In the genomic region with DNA sequence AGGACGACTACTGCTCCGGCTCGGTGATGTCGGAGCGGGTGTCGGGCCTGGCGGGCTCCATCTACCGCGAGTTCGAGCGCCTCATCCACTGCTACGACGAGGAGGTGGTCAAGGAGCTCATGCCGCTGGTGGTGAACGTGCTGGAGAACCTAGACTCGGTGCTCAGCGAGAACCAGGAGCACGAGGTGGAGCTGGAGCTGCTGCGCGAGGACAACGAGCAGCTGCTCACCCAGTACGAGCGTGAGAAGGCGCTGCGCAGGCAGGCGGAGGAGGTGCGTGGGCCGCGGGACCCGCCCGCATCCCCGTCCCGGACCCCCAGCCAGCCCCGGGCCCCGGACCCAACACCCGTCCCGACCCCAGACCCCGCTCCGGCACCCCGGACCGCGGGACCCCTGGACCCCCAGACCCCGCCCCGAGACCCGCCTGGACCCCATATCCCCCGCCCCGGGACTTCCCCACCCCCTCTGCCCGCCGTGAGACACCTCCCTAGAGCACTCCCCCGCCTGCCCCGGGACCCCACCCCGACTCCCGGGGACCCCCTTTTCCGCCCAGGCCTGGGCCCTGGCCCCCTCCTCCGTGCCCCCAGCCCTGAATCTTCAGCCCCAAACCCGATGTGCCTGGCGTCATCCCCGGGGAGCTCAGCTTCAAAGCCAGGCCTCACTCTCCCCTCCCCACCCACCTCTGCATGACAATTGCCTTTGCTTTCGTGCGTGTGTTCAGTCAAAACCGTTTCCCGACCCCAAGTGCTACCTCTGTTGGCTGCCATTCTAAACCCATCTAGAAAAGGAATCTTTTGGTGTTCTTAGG, we compare ENCODE assay signal across 8 cellular contexts. TPM values are rescaled to one million over a fixed set of nuclear protein-coding genes. Genes with fewer than 3 reads are reported as not detected.
A peak's percentile ranks its signal among the peaks of the same experiment; 100 is the strongest.
DNase-seq lines count a peak whose midpoint lies in the region; ATAC-seq and TF ChIP-seq lines count a peak whose summit lies in the region.

No MANE protein-coding gene starts in this region.

- H3K4me3 Mint-ChIP-seq in natural killer cell treated with Interleukin-12 subunit alpha and Interleukin-12 subunit beta and Interleukin-15 and Interleukin-18, amount 100 ng/mL, for 72 hours: peak overlapping the region; percentile 96

- peak overlapping the region; percentile 85 to 88 for H3K27ac Mint-ChIP-seq in natural killer cell treated with Interleukin-12 subunit alpha and Interleukin-12 subunit beta and Interleukin-15 and Interleukin-18, amount 100 ng/mL, for 72 hours

- peak overlapping the region; percentile 100 for H3K4me2 ChIP-seq in Karpas-422 (ENCODE audit: low read depth, low read length, poor library complexity, severe bottlenecking)

- 0 to 1% methylated on average over 27 to 29 of the region's 62 CpGs for WGBS in tibial nerve, 2 donors

- no peaks in the 10 kb centered on the region for H3K9me2 ChIP-seq in Karpas-422 (replicated peaks; ENCODE audit: insufficient read depth, low read length)

- no peak for TF ChIP-seq CTCF in tibial nerve (IDR thresholded peaks at IDR 0.05)

- H3K79me2 ChIP-seq in Karpas-422 (ENCODE audit: low read length): peaks cover 53% of the 10 kb centered on the region

- DNase-seq in COLO829 (ENCODE audit: low spot score) (peak; percentile 14), Karpas-422 (peak; percentile 67), erythroblast (lab: John Stamatoyannopoulos, UW) (peak; percentile 66 to 75), tibial nerve (ENCODE audit: low spot score in 2 of 2) (no peak)
- DNase-seq in activated CD8-positive, alpha-beta memory T cell treated with anti-CD3 and anti-CD28 coated beads, Interleukin-2, amount 50 U/mL, for 48 hours: peak; percentile 70
- peak; percentile 68 for DNase-seq in natural killer cell treated with Interleukin-12 subunit alpha and Interleukin-12 subunit beta and Interleukin-15 and Interleukin-18, amount 100 ng/mL, for 72 hours (ENCODE audit: low spot score)

- H3K9me3 ChIP-seq in Karpas-422 (ENCODE audit: low read length): no peaks in the 10 kb centered on the region
- H3K9me3 ChIP-seq in tibial nerve: no peaks in the 10 kb centered on the region

- H3K36me3 ChIP-seq in Karpas-422 (ENCODE audit: insufficient read depth, low read length) (peaks cover 6% of the 10 kb centered on the region; the same call in 1 of the 2 replicates), tibial nerve (peaks cover 0 to 11% (median 0%) of the 10 kb centered on the region in 3 donors)

- H3K9me3 Mint-ChIP-seq in natural killer cell treated with Interleukin-12 subunit alpha and Interleukin-12 subunit beta and Interleukin-15 and Interleukin-18, amount 100 ng/mL, for 72 hours: no peaks in the 10 kb centered on the region

- H3K4me1 ChIP-seq in Karpas-422 (ENCODE audit: low read length) (peaks cover 51% of the 10 kb centered on the region), tibial nerve (peaks cover 0 to 41% (median 22%) of the 10 kb centered on the region in 4 donors)

- H3K4me1 Mint-ChIP-seq in natural killer cell treated with Interleukin-12 subunit alpha and Interleukin-12 subunit beta and Interleukin-15 and Interleukin-18, amount 100 ng/mL, for 72 hours (ENCODE audit: low read depth in 2 of 2): peaks cover 18 to 23% of the 10 kb centered on the region in 2 donors

- TF ChIP-seq POLR2A in erythroblast (IDR thresholded peaks at IDR 0.05; ENCODE audit: low read length) (no peak), tibial nerve (IDR thresholded peaks at IDR 0.05) (no peak)

- H3K4me3 ChIP-seq in Karpas-422 (ENCODE audit: low read length) (peak overlapping the region; percentile 85), tibial nerve (peak overlapping the region; percentile 77 to 100 (median 88))

- H3K36me3 Mint-ChIP-seq in natural killer cell treated with Interleukin-12 subunit alpha and Interleukin-12 subunit beta and Interleukin-15 and Interleukin-18, amount 100 ng/mL, for 72 hours: no peaks in the 10 kb centered on the region

- no peaks in the 10 kb centered on the region for H3K27me3 Mint-ChIP-seq in natural killer cell treated with Interleukin-12 subunit alpha and Interleukin-12 subunit beta and Interleukin-15 and Interleukin-18, amount 100 ng/mL, for 72 hours

- TF ChIP-seq EP300 in tibial nerve (IDR thresholded peaks at IDR 0.05): no peak

- H2AFZ ChIP-seq in Karpas-422 (ENCODE audit: low read length): peak overlapping the region; percentile 76; the same call in 1 of the 2 replicates

- H3K9ac ChIP-seq in Karpas-422 (ENCODE audit: low read length): peak overlapping the region; percentile 99

- H3K27ac ChIP-seq in Karpas-422 (ENCODE audit: low read length): peak overlapping the region; percentile 62
- H3K27ac ChIP-seq in tibial nerve: peak overlapping the region; percentile 47 to 92 (median 86)

- H3K27me3 ChIP-seq in Karpas-422 (ENCODE audit: low read length) (no peaks in the 10 kb centered on the region), tibial nerve (no peaks in the 10 kb centered on the region)

- ATAC-seq in GM21619 (IDR thresholded peaks at IDR 0.05; ENCODE audit: unreplicated experiment): peak; percentile 9
- peak; percentile 29 to 48 for ATAC-seq in natural killer cell treated with Interleukin-12 subunit alpha and Interleukin-12 subunit beta and Interleukin-15 and Interleukin-18, amount 100 ng/mL, for 72 hours
- no peak for ATAC-seq in GM19328 (IDR thresholded peaks at IDR 0.05; ENCODE audit: unreplicated experiment)

- peaks cover 18% of the 10 kb centered on the region for H4K20me1 ChIP-seq in Karpas-422 (ENCODE audit: insufficient read depth, low read depth, low read length)

RNA-seq across cellular contexts. Expression of a gene that starts 0.6 kb away (rescaled TPM):
- total RNA-seq in Karpas-422 (2014; rRNA removed; shearing (Covaris generic); ENCODE audit: low replicate concordance): 59.2 and 82.4 TPM in 2 replicates
- total RNA-seq in natural killer cell treated with Interleukin-12 subunit alpha and Interleukin-12 subunit beta and Interleukin-15 and Interleukin-18, amount 100 ng/mL, for 72 hours: 100 to 1,000 TPM in 1 of 2 donors, 10 to 100 TPM in 1; 92.8 to 132 TPM
- total RNA-seq in tibial nerve: 100 to 1,000 TPM in 2 of 4 donors, 10 to 100 TPM in 2; 92.6 to 188 (median 99.5) TPM

RNA-seq across cellular contexts. Expression of a gene that starts 28.5 kb away (rescaled TPM):
- total RNA-seq in Karpas-422 (2014; rRNA removed; shearing (Covaris generic); ENCODE audit: low replicate concordance): 26.2 and 35.6 TPM in 2 replicates
- total RNA-seq in natural killer cell treated with Interleukin-12 subunit alpha and Interleukin-12 subunit beta and Interleukin-15 and Interleukin-18, amount 100 ng/mL, for 72 hours: 10 to 100 TPM; 56.1 to 61.1 TPM
- total RNA-seq in tibial nerve: 10 to 100 TPM; 15.0 to 28.9 (median 16.1) TPM

Comparison
In these comparisons a context has a peak if more than half of its experiments do, and no peak if none do; other contexts are left out.
1. DNase-seq: peak in COLO829 (single experiment), Karpas-422 (single experiment), activated CD8-positive, alpha-beta memory T cell treated with anti-CD3 and anti-CD28 coated beads, Interleukin-2, amount 50 U/mL, for 48 hours (single experiment), erythroblast (2 of 2) and natural killer cell treated with Interleukin-12 subunit alpha and Interleukin-12 subunit beta and Interleukin-15 and Interleukin-18, amount 100 ng/mL, for 72 hours (single experiment); none in tibial nerve (0 of 2).